ENCODE assay signal across 17 cellular contexts in genomic region chr9:112757940-112758339, GRCh38.
"Had no signal": no experiment of that assay in that cellular context is flagged by ENCODE, and none has a peak within 500 bp of the region (broad histone marks: within the 10 kb centered on the region; RNA-seq: fewer than 3 reads in every experiment).

No MANE protein-coding gene starts in this region.

- H3K27ac ChIP-seq: colonic mucosa, left lung, vagina, WERI-Rb-1 had no signal

- H3K27me3 Mint-ChIP-seq: activated naive CD8-positive, alpha-beta T cell had no signal

- ATAC-seq: left lung; stimulated activated naive CD8-positive, alpha-beta T cell treated with anti-CD3 and anti-CD28 coated beads, Interleukin-15, Interleukin-2, amounts not matched to agents 100 U/mL and 50 U/mL, for 24 hours had no signal

- H3K4me3 ChIP-seq: colonic mucosa, left lung, transverse colon, vagina had no signal

- DNase-seq: activated CD4-positive, alpha-beta T cell treated with anti-CD3 and anti-CD28 coated beads, Interleukin-2, amount 50 U/mL, for 4 hours; amygdala; colonic mucosa; foreskin melanocyte; hypothalamus; kidney; left lung; mammary epithelial cell; midbrain; nephron progenitor cell; stimulated activated CD4-positive, alpha-beta T cell treated with anti-CD3 and anti-CD28 coated beads, Interleukin-2, amount 100 ng/mL, for 24 hours; stimulated activated naive CD8-positive, alpha-beta T cell treated with anti-CD3 and anti-CD28 coated beads, Interleukin-15, Interleukin-2, amounts not matched to agents 100 U/mL and 50 U/mL, for 24 hours; transverse colon; WERI-Rb-1 had no signal

- H3K27ac Mint-ChIP-seq: activated naive CD8-positive, alpha-beta T cell; activated T-helper 1 cell treated with anti-CD3 and anti-CD28 coated beads, Interleukin-12 subunit alpha, Interleukin-12 subunit beta, Interleukin-2, Interleukin-4 antibody, amounts not matched to agents 30 ng/mL and 10 ng/mL and 1 ng/mL, durations not matched to agents 14 hours and 24 hours and 36 hours; nephron progenitor cell had no signal

- H3K9me3 ChIP-seq: colonic mucosa, left lung, transverse colon, vagina had no signal

- H3K27me3 ChIP-seq: colonic mucosa, left lung, transverse colon, vagina had no signal

- H3K9me3 Mint-ChIP-seq: activated T-helper 1 cell treated with anti-CD3 and anti-CD28 coated beads, Interleukin-12 subunit alpha, Interleukin-12 subunit beta, Interleukin-2, Interleukin-4 antibody, amounts not matched to agents 30 ng/mL and 10 ng/mL and 1 ng/mL, durations not matched to agents 14 hours and 24 hours and 36 hours; nephron progenitor cell had no signal

- H3K4me3 Mint-ChIP-seq: activated naive CD8-positive, alpha-beta T cell; activated T-helper 1 cell treated with anti-CD3 and anti-CD28 coated beads, Interleukin-12 subunit alpha, Interleukin-12 subunit beta, Interleukin-2, Interleukin-4 antibody, amounts not matched to agents 30 ng/mL and 10 ng/mL and 1 ng/mL, durations not matched to agents 14 hours and 24 hours and 36 hours; nephron progenitor cell had no signal

- H3K36me3 ChIP-seq: colonic mucosa, transverse colon, vagina had no signal
